Comparison of ENCODE assay signal across 8 cellular contexts in genomic region chr5:154273028-154273617, GRCh38.
DNase-seq lines count a peak whose midpoint lies in the region; ATAC-seq, FAIRE-seq and TF ChIP-seq lines count a peak whose summit lies in the region.

No MANE protein-coding gene starts in this region.

- no peak for FAIRE-seq in HepG2 (lab: Jason Lieb, UNC)

- peaks cover 4% of the 10 kb centered on the region for H3K9me3 Mint-ChIP-seq in activated T-helper 1 cell treated with anti-CD3 and anti-CD28 coated beads, Interleukin-12 subunit alpha, Interleukin-12 subunit beta, Interleukin-2, Interleukin-4 antibody, amounts not matched to agents 30 ng/mL and 10 ng/mL and 1 ng/mL, durations not matched to agents 14 hours and 24 hours and 36 hours

- H3K4me1 ChIP-seq in HepG2 (ENCODE audit: insufficient read depth, low read length) = 0 out of 2 replicates have a peak, but pooled peaks cover 8% of the 10 kb centered on the region

- no peak for TF ChIP-seq POLR2A in HepG2 (IDR thresholded peaks at IDR 0.05; ENCODE audit: insufficient read depth in 1 of 2, low read depth in 2 of 2, low read length in 2 of 2)

- no peak overlapping the region for H3K27ac ChIP-seq in HepG2 (ENCODE audit: extremely low read length, insufficient read depth, low read length)

- H3K4me3 ChIP-seq in HepG2 (replicated peaks in 1 of 3; ENCODE audit: insufficient read depth in 1 of 3, low read depth in 2 of 3, low read length in 3 of 3) = no peak overlapping the region

- no peaks in the 10 kb centered on the region for H3K36me3 ChIP-seq in HepG2 (replicated peaks in 1 of 2; ENCODE audit: control insufficient read depth in 1 of 2, insufficient read depth in 2 of 2, low read length in 2 of 2)

- BruUV-seq in HepG2 (replicated peaks; lab: Mats Ljungman, UMichigan) = no TSS peak

- POLR2A ChIA-PET in HepG2 (lab: Yijun Ruan, JAX) = no interaction called here

- CTCF ChIA-PET in HepG2 (lab: Yijun Ruan, JAX; ENCODE audit: low intra/inter-chr PET ratio, low total read pairs) = no interaction called here

- no peaks in the 10 kb centered on the region for H3K27me3 ChIP-seq in HepG2 (ENCODE audit: control insufficient read depth in 1 of 2, insufficient read depth in 2 of 2, low read length in 2 of 2)

- ATAC-seq in HG03025 (IDR thresholded peaks at IDR 0.05; ENCODE audit: low FRiP score, unreplicated experiment) (peak; percentile 55), HepG2 (no peak)

- H3K4me2 ChIP-seq in HepG2 (ENCODE audit: low read depth, low read length) = no peak overlapping the region

- TF ChIP-seq RAD21 in HepG2 (CRISPR knock-in tag; IDR thresholded peaks at IDR 0.05) = no peak

- intact Hi-C loops in activated T-helper 1 cell treated with anti-CD3 and anti-CD28 coated beads, Interleukin-12 subunit alpha, Interleukin-12 subunit beta, Interleukin-2, Interleukin-4 antibody, amounts not matched to agents 30 ng/mL and 10 ng/mL and 1 ng/mL, durations not matched to agents 14 hours and 24 hours and 36 hours (cut with micrococcal nuclease) = loop anchor here (10.0 kb wide), 1 partner anchor 172 kb away; the partner anchor contains the start of gene SAP30L
- intact Hi-C loops in HepG2 (cut with micrococcal nuclease; ENCODE audit: unreplicated experiment) = no loop called here

- peak overlapping the region; percentile 54 for H3K4me3 Mint-ChIP-seq in activated T-helper 1 cell treated with anti-CD3 and anti-CD28 coated beads, Interleukin-12 subunit alpha, Interleukin-12 subunit beta, Interleukin-2, Interleukin-4 antibody, amounts not matched to agents 30 ng/mL and 10 ng/mL and 1 ng/mL, durations not matched to agents 14 hours and 24 hours and 36 hours

- 82% methylated on average over 3 of the region's 3 CpGs for WGBS in HepG2 (ENCODE audit: low lambda C conversion rate)

- H3K4me1 Mint-ChIP-seq in activated T-helper 1 cell treated with anti-CD3 and anti-CD28 coated beads, Interleukin-12 subunit alpha, Interleukin-12 subunit beta, Interleukin-2, Interleukin-4 antibody, amounts not matched to agents 30 ng/mL and 10 ng/mL and 1 ng/mL, durations not matched to agents 14 hours and 24 hours and 36 hours (ENCODE audit: low read depth) = peaks cover 69% of the 10 kb centered on the region

- peak; percentile 4 for DNase-seq in activated gamma-delta T cell treated with Interleukin-2 at 50 U/mL for 16 hours
- DNase-seq in activated gamma-delta T cell (lab: John Stamatoyannopoulos, UW) = no peak
- peak; percentile 27 for DNase-seq in activated T-helper 1 cell treated with anti-CD3 and anti-CD28 coated beads, Interleukin-12 subunit alpha, Interleukin-12 subunit beta, Interleukin-2, Interleukin-4 antibody, amounts not matched to agents 30 ng/mL and 10 ng/mL and 1 ng/mL, durations not matched to agents 14 hours and 24 hours and 36 hours (ENCODE audit: low spot score)
- DNase-seq in HepG2 (ENCODE audit: low spot score) = no peak
- no peak for DNase-seq in NCI-H69 (lab: John Stamatoyannopoulos, UW)
- DNase-seq in ACHN = no peak
- DNase-seq in effector CD4-positive, alpha-beta T cell = no peak

- H3K9me3 ChIP-seq in HepG2 (ENCODE audit: low read length) = no peaks in the 10 kb centered on the region

- in situ Hi-C loops in HepG2 (cut with HindIII; ENCODE audit: extremely low pct_ligation_motif_present, low pct_unique_long_range_greater_than_20kb) = no loop called here
- in situ Hi-C loops in ACHN (cut with HindIII; ENCODE audit: low pct_ligation_motif_present, low pct_unique_long_range_greater_than_20kb, low sequenced_read_pairs) = no loop called here

- TF ChIP-seq CTCF in HepG2 (CRISPR knock-in tag; IDR thresholded peaks at IDR 0.05) = no peak

- H4K20me1 ChIP-seq in HepG2 (ENCODE audit: insufficient read depth, low read length) = no peaks in the 10 kb centered on the region

- no peaks in the 10 kb centered on the region for H3K79me2 ChIP-seq in HepG2 (ENCODE audit: insufficient read depth, low read length)

- TF ChIP-seq EP300 in HepG2 (IDR thresholded peaks at IDR 0.05; ENCODE audit: low read depth in 2 of 2, low read length in 2 of 2) (no peak), HepG2 (CRISPR knock-in tag; IDR thresholded peaks at IDR 0.05; ENCODE audit: borderline replicate concordance) (no peak)

- no peak overlapping the region for H2AFZ ChIP-seq in HepG2 (ENCODE audit: low read length)

- H3K9ac ChIP-seq in HepG2 (ENCODE audit: insufficient read depth, low read depth, low read length) = no peak overlapping the region

- peaks cover 17% of the 10 kb centered on the region for H3K36me3 Mint-ChIP-seq in activated T-helper 1 cell treated with anti-CD3 and anti-CD28 coated beads, Interleukin-12 subunit alpha, Interleukin-12 subunit beta, Interleukin-2, Interleukin-4 antibody, amounts not matched to agents 30 ng/mL and 10 ng/mL and 1 ng/mL, durations not matched to agents 14 hours and 24 hours and 36 hours (ENCODE audit: low read depth)

- H3K27ac Mint-ChIP-seq in activated T-helper 1 cell treated with anti-CD3 and anti-CD28 coated beads, Interleukin-12 subunit alpha, Interleukin-12 subunit beta, Interleukin-2, Interleukin-4 antibody, amounts not matched to agents 30 ng/mL and 10 ng/mL and 1 ng/mL, durations not matched to agents 14 hours and 24 hours and 36 hours = peak overlapping the region; percentile 79

- no peaks in the 10 kb centered on the region for H3K27me3 Mint-ChIP-seq in activated T-helper 1 cell treated with anti-CD3 and anti-CD28 coated beads, Interleukin-12 subunit alpha, Interleukin-12 subunit beta, Interleukin-2, Interleukin-4 antibody, amounts not matched to agents 30 ng/mL and 10 ng/mL and 1 ng/mL, durations not matched to agents 14 hours and 24 hours and 36 hours (ENCODE audit: insufficient read depth)

TF ChIP-seq in HepG2, 621 proteins besides CTCF, POLR2A, EP300 and RAD21:
- TF ChIP-seq ZNF331 (CRISPR knock-in tag; IDR thresholded peaks at IDR 0.05) = no peak
- TF ChIP-seq ZBTB38 (CRISPR knock-in tag; IDR thresholded peaks at IDR 0.05) = no peak
- no peak for TF ChIP-seq DMAP1 (CRISPR knock-in tag; IDR thresholded peaks at IDR 0.05)
- TF ChIP-seq FUBP1 (CRISPR knock-in tag; IDR thresholded peaks at IDR 0.05; ENCODE audit: borderline replicate concordance) = no peak
- TF ChIP-seq MAFF (IDR thresholded peaks at IDR 0.05; ENCODE audit: low read depth, low read length) = peak; percentile 74
- TF ChIP-seq, protein P1, sequence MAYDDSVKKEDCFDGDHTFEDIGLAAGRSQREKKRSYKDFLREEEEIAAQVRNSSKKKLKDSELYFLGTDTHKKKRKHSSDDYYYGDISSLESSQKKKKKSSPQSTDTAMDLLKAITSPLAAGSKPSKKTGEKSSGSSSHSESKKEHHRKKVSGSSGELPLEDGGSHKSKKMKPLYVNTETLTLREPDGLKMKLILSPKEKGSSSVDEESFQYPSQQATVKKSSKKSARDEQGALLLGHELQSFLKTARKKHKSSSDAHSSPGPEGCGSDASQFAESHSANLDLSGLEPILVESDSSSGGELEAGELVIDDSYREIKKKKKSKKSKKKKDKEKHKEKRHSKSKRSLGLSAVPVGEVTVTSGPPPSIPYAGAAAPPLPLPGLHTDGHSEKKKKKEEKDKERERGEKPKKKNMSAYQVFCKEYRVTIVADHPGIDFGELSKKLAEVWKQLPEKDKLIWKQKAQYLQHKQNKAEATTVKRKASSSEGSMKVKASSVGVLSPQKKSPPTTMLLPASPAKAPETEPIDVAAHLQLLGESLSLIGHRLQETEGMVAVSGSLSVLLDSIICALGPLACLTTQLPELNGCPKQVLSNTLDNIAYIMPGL (CRISPR knock-in tag; IDR thresholded peaks at IDR 0.05; ENCODE audit: borderline replicate concordance in 1 of 2, low read depth in 1 of 2) = no peak
- no peak for TF ChIP-seq BORCS8-MEF2B (CRISPR knock-in tag; IDR thresholded peaks at IDR 0.05)
- no peak for TF ChIP-seq ZBTB8A (CRISPR knock-in tag; IDR thresholded peaks at IDR 0.05; ENCODE audit: borderline replicate concordance, low read depth)
- no peak for TF ChIP-seq ZSCAN12 (CRISPR knock-in tag; IDR thresholded peaks at IDR 0.05)
- peak; percentile 81 to 87 for TF ChIP-seq MAFK (conservative IDR thresholded peaks at IDR 0.05 in 1 of 2, IDR thresholded peaks at IDR 0.05 in 1 of 2; ENCODE audit: low read length in 2 of 2)

Comparison
In these comparisons a context has a peak if more than half of its experiments do, and no peak if none do; other contexts are left out.
1. DNase-seq: peak in activated gamma-delta T cell treated with Interleukin-2 at 50 U/mL for 16 hours (single experiment) and activated T-helper 1 cell treated with anti-CD3 and anti-CD28 coated beads, Interleukin-12 subunit alpha, Interleukin-12 subunit beta, Interleukin-2, Interleukin-4 antibody, amounts not matched to agents 30 ng/mL and 10 ng/mL and 1 ng/mL, durations not matched to agents 14 hours and 24 hours and 36 hours (single experiment); none in activated gamma-delta T cell (single experiment), HepG2 (single experiment), NCI-H69 (single experiment), ACHN (single experiment) and effector CD4-positive, alpha-beta T cell (single experiment).